Comparison of ENCODE assay signal across 20 cellular contexts in the genomic region with DNA sequence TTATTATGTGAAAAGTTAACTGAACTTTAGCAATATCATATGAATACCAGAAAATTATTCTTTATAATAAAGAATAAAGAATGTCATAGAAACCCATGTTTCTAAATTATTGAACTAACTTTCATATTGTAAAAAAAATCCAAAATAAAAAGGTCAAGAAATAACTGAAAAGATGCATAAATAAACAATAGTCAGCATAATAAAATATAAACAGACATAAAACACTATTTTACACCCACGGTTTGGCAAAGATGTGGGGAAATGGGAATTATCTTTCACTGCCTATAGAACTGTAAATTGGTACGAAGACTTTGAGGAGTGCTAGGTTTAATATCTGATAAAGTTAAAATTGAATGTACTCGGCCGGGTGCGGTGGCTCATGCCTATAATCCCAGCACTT. TPM values are rescaled to one million over a fixed set of nuclear protein-coding genes. Genes with fewer than 3 reads are reported as not detected.
"Had no signal": no experiment of that assay in that cellular context is flagged by ENCODE, and none has a peak within 500 bp of the region (broad histone marks: within the 10 kb centered on the region; RNA-seq: fewer than 3 reads in every experiment).

No MANE protein-coding gene starts in this region.

- H3K27ac ChIP-seq: KMS-11, SJSA1 had no signal

- H3K36me3 ChIP-seq: SJSA1 had no signal

- DNase-seq: Kasumi-1, MM.1S, NCI-H1092 treated with DMSO at 0.1 percent for 48 hours, NCI-H1436, NCI-H187, NCI-H2029 treated with DMSO at 0.1 percent for 48 hours, NCI-H2171 treated with DMSO at 0.1 percent for 48 hours, NCI-H524, NCI-H526 treated with DMSO at 0.1 percent for 48 hours, Right ventricle myocardium superior, RPMI8226, SIG-M5, SK-N-SH, T-helper 1 cell had no signal

- H3K4me3 ChIP-seq: SJSA1 had no signal

- H3K9me3 ChIP-seq: SJSA1, SK-N-SH had no signal

- H3K9ac ChIP-seq: KMS-11, SK-N-SH had no signal

- H3K27me3 ChIP-seq: SJSA1 had no signal

- FAIRE-seq: RCC 7860 had no signal

- H3K4me2 ChIP-seq: KMS-11, SK-N-SH had no signal

RNA-seq across cellular contexts. Expression of a gene that starts 34.7 kb away (rescaled TPM):
- total RNA-seq: HT1080, M059J, NCI-H460, Right ventricle myocardium superior had no signal
- polyA plus RNA-seq: SK-N-SH had no signal

RNA-seq across cellular contexts. Expression of a gene that starts 44.3 kb away (rescaled TPM):
- total RNA-seq: HT1080, Right ventricle myocardium superior, SJSA1 had no signal
- polyA plus RNA-seq: SK-N-SH had no signal
